1 cellular context compared by ENCODE assay signal in genomic region chrX:151621422-151621821, GRCh38.
TF ChIP-seq lines count a peak whose summit lies in the region.

No MANE protein-coding gene starts in this region.

TF ChIP-seq in K562, 482 proteins besides CTCF, POLR2A, EP300 and RAD21 (continued from another document):
- TF ChIP-seq C11orf30 (IDR thresholded peaks at IDR 0.05; ENCODE audit: low read depth) (0 out of 2 replicates have a peak, but pooled peaks have one; percentile 5), DPF2 (IDR thresholded peaks at IDR 0.05) (0 out of 2 replicates have a peak, but pooled peaks have one; percentile 24), SMARCE1 (IDR thresholded peaks at IDR 0.05) (0 out of 2 replicates have a peak, but pooled peaks have one; percentile 26)
